17 cellular contexts compared by ENCODE assay signal in genomic region chr14:63735720-63736119, GRCh38.
"Had no signal": no experiment of that assay in that cellular context is flagged by ENCODE, and none has a peak within 500 bp of the region (broad histone marks: within the 10 kb centered on the region; RNA-seq: fewer than 3 reads in every experiment).

No MANE protein-coding gene starts in this region.

- H3K36me3 ChIP-seq: colonic mucosa, heart left ventricle, right lobe of liver had no signal

- H3K9me3 ChIP-seq: colonic mucosa, heart left ventricle, psoas muscle, right lobe of liver had no signal

- H3K27me3 ChIP-seq: colonic mucosa, heart left ventricle, right lobe of liver had no signal

- DNase-seq: colonic mucosa; effector CD4-positive, alpha-beta T cell; endodermal cell; heart left ventricle; hippocampal formation; left colon; mesendoderm; naive B cell; occipital lobe; psoas muscle; retina; right lobe of liver; stimulated activated CD4-positive, alpha-beta T cell treated with anti-CD3 and anti-CD28 coated beads, Interleukin-4, amount 100 ng/mL, for 24 hours; stimulated activated naive B cell treated with anti-CD40 and anti-IgM and Interleukin-4, amounts not matched to agents 10 μg/mL and 1 μg/mL and 100 μg/mL, for 72 hours; trophoblast cell had no signal

- H3K27ac Mint-ChIP-seq: endodermal cell; naive B cell; nephron; stimulated activated naive B cell treated with anti-CD40 and anti-IgM and Interleukin-4, amounts not matched to agents 10 μg/mL and 1 μg/mL and 100 μg/mL, for 72 hours had no signal

- H3K4me1 Mint-ChIP-seq: nephron had no signal

- H3K4me1 ChIP-seq: colonic mucosa, heart left ventricle, parathyroid adenoma, psoas muscle, right lobe of liver had no signal

- H3K27ac ChIP-seq: colonic mucosa, heart left ventricle, parathyroid adenoma, psoas muscle, right lobe of liver had no signal

- H3K4me3 ChIP-seq: colonic mucosa, heart left ventricle, psoas muscle, right lobe of liver had no signal

- H3K4me3 Mint-ChIP-seq: endodermal cell; naive B cell; nephron; stimulated activated naive B cell treated with anti-CD40 and anti-IgM and Interleukin-4, amounts not matched to agents 10 μg/mL and 1 μg/mL and 100 μg/mL, for 72 hours had no signal

- H3K9me3 Mint-ChIP-seq: endodermal cell; naive B cell; nephron; stimulated activated naive B cell treated with anti-CD40 and anti-IgM and Interleukin-4, amounts not matched to agents 10 μg/mL and 1 μg/mL and 100 μg/mL, for 72 hours had no signal

- ATAC-seq: heart left ventricle; left colon; psoas muscle; stimulated activated naive B cell treated with anti-CD40 and anti-IgM and Interleukin-4, amounts not matched to agents 10 μg/mL and 1 μg/mL and 100 μg/mL, for 72 hours had no signal

- H3K27me3 Mint-ChIP-seq: naive B cell; stimulated activated naive B cell treated with anti-CD40 and anti-IgM and Interleukin-4, amounts not matched to agents 10 μg/mL and 1 μg/mL and 100 μg/mL, for 72 hours had no signal
